Comparison of ENCODE assay signal across 16 cellular contexts in the genomic region with DNA sequence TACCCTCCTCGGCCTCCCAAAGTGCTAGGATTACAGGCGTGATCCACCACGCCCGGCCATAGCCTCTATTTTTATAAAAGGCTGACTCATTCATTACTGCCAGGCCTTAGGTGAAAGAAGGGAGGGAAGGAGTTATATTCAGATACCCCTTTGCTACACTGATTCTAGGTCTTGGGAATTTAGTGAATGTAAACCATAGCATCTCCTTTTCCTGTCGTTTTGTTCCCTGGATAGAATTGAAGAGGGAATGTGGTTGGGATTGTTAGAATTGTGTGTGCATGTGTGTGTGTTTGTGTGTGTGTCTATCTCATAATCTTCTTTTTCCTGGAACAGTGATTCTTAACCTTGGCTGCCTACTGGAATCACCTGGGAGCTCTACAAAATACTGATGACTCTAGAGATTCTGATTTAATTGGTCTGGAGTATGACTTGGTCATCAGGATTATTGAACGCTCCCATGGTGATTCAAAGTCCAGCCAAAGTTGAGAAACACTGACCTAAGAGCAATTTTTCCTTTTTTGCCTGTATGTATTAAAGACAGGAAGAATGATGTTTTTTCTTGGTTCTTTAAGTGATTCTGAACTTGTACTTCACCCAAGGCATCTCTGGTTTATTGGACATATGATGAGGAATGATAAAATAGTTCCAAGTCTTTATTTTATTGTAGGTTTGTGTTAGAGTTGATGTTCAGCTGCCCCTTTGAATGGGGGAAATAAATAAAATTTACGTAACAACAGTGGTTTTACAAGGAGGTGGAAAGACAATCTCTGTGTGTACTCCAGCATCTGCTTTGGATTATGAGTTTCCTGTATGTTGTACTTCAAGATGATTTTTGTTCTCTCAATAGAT. TPM values are rescaled to one million over a fixed set of nuclear protein-coding genes. Genes with fewer than 3 reads are reported as not detected.
DNase-seq lines count a peak whose midpoint lies in the region; ATAC-seq and TF ChIP-seq lines count a peak whose summit lies in the region.
"Had no signal": no experiment of that assay in that cellular context is flagged by ENCODE, and none has a peak within 500 bp of the region (broad histone marks: within the 10 kb centered on the region; RNA-seq: fewer than 3 reads in every experiment).

No MANE protein-coding gene starts in this region.

- no peak overlapping the region for H2BK15ac ChIP-seq in mesenchymal stem cell (ENCODE audit: low read depth, poor library complexity, severe bottlenecking)

- no peak overlapping the region for H3K27ac Mint-ChIP-seq in activated T-helper 1 cell treated with anti-CD3 and anti-CD28 coated beads, Interleukin-12 subunit alpha, Interleukin-12 subunit beta, Interleukin-2, Interleukin-4 antibody, amounts not matched to agents 30 ng/mL and 10 ng/mL and 1 ng/mL, durations not matched to agents 14 hours and 24 hours and 36 hours
- H3K27ac Mint-ChIP-seq: activated CD8-positive, alpha-beta T cell treated with anti-CD3 and anti-CD28 coated beads, Interleukin-2, amount 10 ng/mL, durations not matched to agents 7 days and 5 days had no signal

- H3K4me3 ChIP-seq in AG09309 (ENCODE audit: control insufficient read depth, low read depth, low read length) (no peak overlapping the region), colonic mucosa (no peak overlapping the region), mesenchymal stem cell (ENCODE audit: insufficient read depth in 1 of 2, low read depth in 1 of 2, low read length in 2 of 2) (peak overlapping the region in 1 of 2 experiments; percentile 2)
- H3K4me3 ChIP-seq: cardiac muscle cell, HAP-1 had no signal

- H3K27me3 ChIP-seq in colonic mucosa, result no peaks in the 10 kb centered on the region
- no peaks in the 10 kb centered on the region for H3K27me3 ChIP-seq in mesenchymal stem cell (ENCODE audit: control insufficient read depth in 1 of 2, insufficient read depth in 1 of 2, low read length in 2 of 2)
- H3K27me3 ChIP-seq: cardiac muscle cell had no signal

- no peak overlapping the region for H4K91ac ChIP-seq in mesenchymal stem cell (ENCODE audit: low read length)

- H3K27me3 Mint-ChIP-seq in activated T-helper 1 cell treated with anti-CD3 and anti-CD28 coated beads, Interleukin-12 subunit alpha, Interleukin-12 subunit beta, Interleukin-2, Interleukin-4 antibody, amounts not matched to agents 30 ng/mL and 10 ng/mL and 1 ng/mL, durations not matched to agents 14 hours and 24 hours and 36 hours (ENCODE audit: insufficient read depth), result no peaks in the 10 kb centered on the region

- H3K36me3 Mint-ChIP-seq in activated T-helper 1 cell treated with anti-CD3 and anti-CD28 coated beads, Interleukin-12 subunit alpha, Interleukin-12 subunit beta, Interleukin-2, Interleukin-4 antibody, amounts not matched to agents 30 ng/mL and 10 ng/mL and 1 ng/mL, durations not matched to agents 14 hours and 24 hours and 36 hours (ENCODE audit: low read depth), result peaks cover 17% of the 10 kb centered on the region

- no peak overlapping the region for H3K4me2 ChIP-seq in mesenchymal stem cell (ENCODE audit: low read length, poor library complexity, severe bottlenecking)

- H3K18ac ChIP-seq in mesenchymal stem cell (ENCODE audit: low read depth in 1 of 2, low read length in 2 of 2), result no peak overlapping the region

- H2AK5ac ChIP-seq in mesenchymal stem cell (ENCODE audit: low read length, severe bottlenecking), result no peak overlapping the region

- H3K9me3 ChIP-seq in colonic mucosa (no peaks in the 10 kb centered on the region), mesenchymal stem cell (ENCODE audit: control insufficient read depth, low read length) (no peaks in the 10 kb centered on the region)
- H3K9me3 ChIP-seq: HAP-1 had no signal

- H3K4me1 ChIP-seq in colonic mucosa, result no peaks in the 10 kb centered on the region
- H3K4me1 ChIP-seq in mesenchymal stem cell (ENCODE audit: control insufficient read depth, insufficient read depth, low read depth, low read length), result peaks cover 4% of the 10 kb centered on the region
- H3K4me1 ChIP-seq: HAP-1 had no signal

- no peaks in the 10 kb centered on the region for H3K79me1 ChIP-seq in mesenchymal stem cell (replicated peaks; ENCODE audit: low read length, poor library complexity, severe bottlenecking)

- no peak overlapping the region for H2BK120ac ChIP-seq in mesenchymal stem cell (ENCODE audit: low read depth, low read length)

- H3K27ac ChIP-seq in colonic mucosa (peak overlapping the region; percentile 45), mesenchymal stem cell (ENCODE audit: low read length, poor library complexity, severe bottlenecking) (no peak overlapping the region)
- H3K27ac ChIP-seq: cardiac muscle cell had no signal

- TF ChIP-seq CTCF in AG09309 (IDR thresholded peaks at IDR 0.05; ENCODE audit: control insufficient read depth, insufficient read depth, low read depth, low read length, missing control alignments) (no peak), colonic mucosa (IDR thresholded peaks at IDR 0.05) (no peak)

- H2BK12ac ChIP-seq in mesenchymal stem cell (ENCODE audit: low read length in 2 of 2), result no peak overlapping the region

- no peak overlapping the region for H3K14ac ChIP-seq in mesenchymal stem cell (ENCODE audit: low read length in 2 of 2)

- H3K4me3 Mint-ChIP-seq in activated T-helper 1 cell treated with anti-CD3 and anti-CD28 coated beads, Interleukin-12 subunit alpha, Interleukin-12 subunit beta, Interleukin-2, Interleukin-4 antibody, amounts not matched to agents 30 ng/mL and 10 ng/mL and 1 ng/mL, durations not matched to agents 14 hours and 24 hours and 36 hours, result no peak overlapping the region
- H3K4me3 Mint-ChIP-seq: activated CD8-positive, alpha-beta T cell treated with anti-CD3 and anti-CD28 coated beads, Interleukin-2, amount 10 ng/mL, durations not matched to agents 7 days and 5 days had no signal

- H3K36me3 ChIP-seq in colonic mucosa (no peaks in the 10 kb centered on the region), mesenchymal stem cell (ENCODE audit: control insufficient read depth in 1 of 2, insufficient read depth in 2 of 2, low read depth in 1 of 2, low read length in 2 of 2) (peaks cover 0 to 17% of the 10 kb centered on the region in 2 experiments)
- H3K36me3 ChIP-seq: HAP-1 had no signal

- peak; percentile 85 for DNase-seq in AG09309 (ENCODE audit: low read depth)
- peak; percentile 33 for DNase-seq in NCI-H226
- peak; percentile 29 for DNase-seq in colonic mucosa
- DNase-seq in mesenchymal stem cell, result peak; percentile 37
- DNase-seq in retina, result no peak
- DNase-seq in activated T-helper 1 cell treated with anti-CD3 and anti-CD28 coated beads, Interleukin-12 subunit alpha, Interleukin-12 subunit beta, Interleukin-2, Interleukin-4 antibody, amounts not matched to agents 30 ng/mL and 10 ng/mL and 1 ng/mL, durations not matched to agents 14 hours and 24 hours and 36 hours (ENCODE audit: low spot score), result no peak
- DNase-seq: activated CD8-positive, alpha-beta T cell treated with anti-CD3 and anti-CD28 coated beads, Interleukin-2, amount 10 ng/mL, durations not matched to agents 7 days and 5 days; activated gamma-delta T cell; Kasumi-1; NCI-H187 treated with DMSO at 0.1 percent for 48 hours; NCI-H69; T-helper 9 cell had no signal

- H3K9ac ChIP-seq in colonic mucosa (ENCODE audit: low read depth in 2 of 2, low read length in 2 of 2) (no peak overlapping the region), mesenchymal stem cell (ENCODE audit: low read length) (peak overlapping the region; percentile 67)

- intact Hi-C loops in colonic mucosa (cut with DNase I), result no loop called here
- intact Hi-C loops in activated T-helper 1 cell treated with anti-CD3 and anti-CD28 coated beads, Interleukin-12 subunit alpha, Interleukin-12 subunit beta, Interleukin-2, Interleukin-4 antibody, amounts not matched to agents 30 ng/mL and 10 ng/mL and 1 ng/mL, durations not matched to agents 14 hours and 24 hours and 36 hours (cut with micrococcal nuclease), result no loop called here

- ATAC-seq in HG03565 (IDR thresholded peaks at IDR 0.05; ENCODE audit: unreplicated experiment), result no peak
- ATAC-seq in GM18909 (IDR thresholded peaks at IDR 0.05; ENCODE audit: poor library complexity, unreplicated experiment), result no peak
- ATAC-seq: activated CD8-positive, alpha-beta T cell treated with anti-CD3 and anti-CD28 coated beads, Interleukin-2, amount 10 ng/mL, durations not matched to agents 7 days and 5 days had no signal

- H2AFZ ChIP-seq in mesenchymal stem cell (ENCODE audit: low read depth, low read length), result no peak overlapping the region

- no peak overlapping the region for H3K4ac ChIP-seq in mesenchymal stem cell (ENCODE audit: low read depth in 1 of 2, low read length in 2 of 2)

- no peak overlapping the region for H4K8ac ChIP-seq in mesenchymal stem cell (ENCODE audit: low read length)

- peaks cover 12% of the 10 kb centered on the region for H3K4me1 Mint-ChIP-seq in activated T-helper 1 cell treated with anti-CD3 and anti-CD28 coated beads, Interleukin-12 subunit alpha, Interleukin-12 subunit beta, Interleukin-2, Interleukin-4 antibody, amounts not matched to agents 30 ng/mL and 10 ng/mL and 1 ng/mL, durations not matched to agents 14 hours and 24 hours and 36 hours (ENCODE audit: low read depth)

- WGBS in mesenchymal stem cell, result 82% methylated on average over 3 of the region's 7 CpGs

- no peak overlapping the region for H2BK5ac ChIP-seq in mesenchymal stem cell (ENCODE audit: low read depth, low read length, poor library complexity, severe bottlenecking)

- no peaks in the 10 kb centered on the region for H3K9me3 Mint-ChIP-seq in activated T-helper 1 cell treated with anti-CD3 and anti-CD28 coated beads, Interleukin-12 subunit alpha, Interleukin-12 subunit beta, Interleukin-2, Interleukin-4 antibody, amounts not matched to agents 30 ng/mL and 10 ng/mL and 1 ng/mL, durations not matched to agents 14 hours and 24 hours and 36 hours

- H3K23ac ChIP-seq in mesenchymal stem cell (ENCODE audit: low read length in 2 of 2), result no peak overlapping the region

RNA-seq across cellular contexts. Expression of a gene that starts 37.0 kb away (rescaled TPM):
- 1 to 10 TPM; 1.5 to 2.4 TPM for total RNA-seq in colonic mucosa
- 9.1 TPM for polyA plus RNA-seq in mesenchymal stem cell (2013, experiment 1 of 2)
- 9.6 TPM for polyA plus RNA-seq in mesenchymal stem cell (2013, experiment 2 of 2)
- 5.5 and 6.1 TPM in 2 replicates for total RNA-seq in activated T-helper 1 cell treated with anti-CD3 and anti-CD28 coated beads, Interleukin-12 subunit alpha, Interleukin-12 subunit beta, Interleukin-2, Interleukin-4 antibody, amounts not matched to agents 30 ng/mL and 10 ng/mL and 1 ng/mL, durations not matched to agents 14 hours and 24 hours and 36 hours

Comparison
In these comparisons a context has a peak if more than half of its experiments do, and no peak if none do; other contexts are left out.
1. DNase-seq: peak in AG09309 (single experiment), NCI-H226 (single experiment), colonic mucosa (single experiment) and mesenchymal stem cell (single experiment); none in retina (single experiment) and activated T-helper 1 cell treated with anti-CD3 and anti-CD28 coated beads, Interleukin-12 subunit alpha, Interleukin-12 subunit beta, Interleukin-2, Interleukin-4 antibody, amounts not matched to agents 30 ng/mL and 10 ng/mL and 1 ng/mL, durations not matched to agents 14 hours and 24 hours and 36 hours (single experiment).